ENCODE assay signal across 13 cellular contexts in genomic region chr6:4010682-4011081, GRCh38.
DNase-seq lines count a peak whose midpoint lies in the region; ATAC-seq and TF ChIP-seq lines count a peak whose summit lies in the region.
"Had no signal": no experiment of that assay in that cellular context is flagged by ENCODE, and none has a peak within 500 bp of the region (broad histone marks: within the 10 kb centered on the region; RNA-seq: fewer than 3 reads in every experiment).

No MANE protein-coding gene starts in this region.

- POLR2A ChIA-PET in MCF 10A (lab: Yijun Ruan, JAX) = interaction anchor here (1.1 to 3.8 kb wide), 3 partner anchors 7 to 151 kb away, joined by 3 to 22 read pairs (median 20); a partner anchor contains a TSS

- H3K36me3 Mint-ChIP-seq in MCF 10A (ENCODE audit: insufficient read depth, unreplicated experiment) = peaks cover 36% of the 10 kb centered on the region
- H3K36me3 Mint-ChIP-seq in brain = peaks cover 34% of the 10 kb centered on the region
- H3K36me3 Mint-ChIP-seq in stimulated activated naive CD8-positive, alpha-beta T cell treated with anti-CD3 and anti-CD28 coated beads, Interleukin-15, Interleukin-2, amounts not matched to agents 100 ng/mL and 50 ng/mL, for 24 hours (ENCODE audit: low read depth) = peaks cover 15% of the 10 kb centered on the region

- H3K27me3 ChIP-seq in breast epithelium = no peaks in the 10 kb centered on the region
- H3K27me3 ChIP-seq: ovary, thyroid gland had no signal

- ATAC-seq in HG03521 (IDR thresholded peaks at IDR 0.05; ENCODE audit: unreplicated experiment) (no peak), HG03095 (IDR thresholded peaks at IDR 0.05; ENCODE audit: unreplicated experiment) (no peak), GM19397 (IDR thresholded peaks at IDR 0.05; ENCODE audit: unreplicated experiment) (no peak)

- no peaks in the 10 kb centered on the region for H3K27me3 Mint-ChIP-seq in MCF 10A (ENCODE audit: insufficient read depth, unreplicated experiment)
- H3K27me3 Mint-ChIP-seq in brain = no peaks in the 10 kb centered on the region
- H3K27me3 Mint-ChIP-seq in stimulated activated naive CD8-positive, alpha-beta T cell treated with anti-CD3 and anti-CD28 coated beads, Interleukin-15, Interleukin-2, amounts not matched to agents 100 ng/mL and 50 ng/mL, for 24 hours = no peaks in the 10 kb centered on the region

- CTCF ChIA-PET in MCF 10A (lab: Yijun Ruan, JAX) = interaction anchor here (0.6 kb wide), 1 partner anchor 585 kb away, joined by 3 read pairs; no protein-coding TSS in a partner anchor

- DNase-seq in MCF 10A (ENCODE audit: unreplicated experiment) = no peak
- DNase-seq in breast epithelium (ENCODE audit: low spot score in 2 of 2) = no peak
- peak; percentile 77 for DNase-seq in NB4 (ENCODE audit: low read depth)
- DNase-seq: activated gamma-delta T cell, C1 segment of cervical spinal cord, ovary, SW 1271, thyroid gland had no signal

- H3K9me3 Mint-ChIP-seq in MCF 10A (ENCODE audit: unreplicated experiment) = peaks cover 8% of the 10 kb centered on the region
- H3K9me3 Mint-ChIP-seq in brain = peaks cover 4 to 14% (median 7%) of the 10 kb centered on the region in 5 experiments
- H3K9me3 Mint-ChIP-seq in stimulated activated naive CD8-positive, alpha-beta T cell treated with anti-CD3 and anti-CD28 coated beads, Interleukin-15, Interleukin-2, amounts not matched to agents 100 ng/mL and 50 ng/mL, for 24 hours = no peaks in the 10 kb centered on the region

- TF ChIP-seq POLR2A in breast epithelium (IDR thresholded peaks at IDR 0.05) (no peak), NB4 (IDR thresholded peaks at IDR 0.05; ENCODE audit: extremely low read depth, insufficient read length) (no peak)

- intact Hi-C loops in MCF 10A (cut with micrococcal nuclease) = no loop called here
- intact Hi-C loops in breast epithelium (cut with DNase I; ENCODE audit: low total_unique reads) = no loop called here

- no peak overlapping the region for H3K27ac ChIP-seq in breast epithelium
- H3K27ac ChIP-seq: ovary, thyroid gland had no signal

- H3K4me1 ChIP-seq in breast epithelium = no peaks in the 10 kb centered on the region

- no peaks in the 10 kb centered on the region for H3K36me3 ChIP-seq in breast epithelium
- H3K36me3 ChIP-seq: ovary, thyroid gland had no signal

- no TSS peak for BruUV-seq in MCF 10A (replicated peaks; lab: Mats Ljungman, UMichigan)

- no peaks in the 10 kb centered on the region for H3K9me3 ChIP-seq in breast epithelium
- H3K9me3 ChIP-seq: ovary, thyroid gland had no signal

- H3K4me3 ChIP-seq in breast epithelium (no peak overlapping the region), NB4 (ENCODE audit: low read depth, low read length) (no peak overlapping the region)
- H3K4me3 ChIP-seq: ovary, thyroid gland had no signal

- TF ChIP-seq CTCF in MCF 10A (IDR thresholded peaks at IDR 0.05; ENCODE audit: unreplicated experiment) (no peak), breast epithelium (IDR thresholded peaks at IDR 0.05) (no peak), NB4 (IDR thresholded peaks at IDR 0.05; ENCODE audit: low read depth, low read length) (no peak), brain (conservative IDR thresholded peaks at IDR 0.05) (no peak)

- H3K4me1 Mint-ChIP-seq in MCF 10A (ENCODE audit: insufficient read depth, unreplicated experiment) = peaks cover 26% of the 10 kb centered on the region
- H3K4me1 Mint-ChIP-seq in brain = peaks cover 64% of the 10 kb centered on the region
- H3K4me1 Mint-ChIP-seq in stimulated activated naive CD8-positive, alpha-beta T cell treated with anti-CD3 and anti-CD28 coated beads, Interleukin-15, Interleukin-2, amounts not matched to agents 100 ng/mL and 50 ng/mL, for 24 hours (ENCODE audit: low read depth) = peaks cover 61% of the 10 kb centered on the region

- H3K27ac Mint-ChIP-seq in MCF 10A (ENCODE audit: low read depth, unreplicated experiment) = peak overlapping the region; percentile 60
- H3K27ac Mint-ChIP-seq in brain = peak overlapping the region in 4 of 5 experiments; percentile 68 to 72 (median 70)
- H3K27ac Mint-ChIP-seq in stimulated activated naive CD8-positive, alpha-beta T cell treated with anti-CD3 and anti-CD28 coated beads, Interleukin-15, Interleukin-2, amounts not matched to agents 100 ng/mL and 50 ng/mL, for 24 hours = peak overlapping the region; percentile 87

- H3K4me3 Mint-ChIP-seq in MCF 10A (ENCODE audit: unreplicated experiment) (no peak overlapping the region), brain (no peak overlapping the region)
- peak overlapping the region; percentile 68 for H3K4me3 Mint-ChIP-seq in stimulated activated naive CD8-positive, alpha-beta T cell treated with anti-CD3 and anti-CD28 coated beads, Interleukin-15, Interleukin-2, amounts not matched to agents 100 ng/mL and 50 ng/mL, for 24 hours
